9 cellular contexts compared by ENCODE assay signal in the genomic region with DNA sequence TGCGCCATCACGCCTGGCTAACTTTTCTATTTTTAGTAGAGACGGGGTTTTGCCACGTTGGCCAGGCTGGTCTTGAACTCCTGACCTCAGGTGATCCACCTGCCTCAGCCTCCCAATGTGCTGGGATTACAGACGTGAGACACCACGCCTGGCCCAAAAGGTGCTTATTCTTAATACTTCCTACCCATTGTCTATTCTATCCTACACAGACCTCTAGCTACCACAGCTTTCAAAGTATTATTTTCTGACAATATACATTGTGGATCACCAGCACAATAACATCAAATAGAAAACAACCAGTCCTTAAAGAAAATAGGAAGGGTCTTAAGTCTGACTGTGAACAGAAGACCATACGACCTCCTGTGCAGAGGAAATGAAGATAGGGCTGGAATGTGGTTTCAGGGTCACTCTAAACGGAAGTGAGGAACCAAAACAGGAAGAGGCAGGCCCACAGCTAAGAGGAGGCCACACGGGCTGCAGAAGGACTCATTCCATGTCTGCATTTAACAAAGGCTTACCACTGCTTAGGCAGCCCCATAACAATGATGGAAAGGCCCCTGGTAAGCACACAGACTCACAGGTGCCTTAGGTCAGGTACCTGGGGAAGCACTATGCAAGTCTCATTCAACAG.
DNase-seq lines count a peak whose midpoint lies in the region; ATAC-seq and TF ChIP-seq lines count a peak whose summit lies in the region.
"Had no signal": no experiment of that assay in that cellular context is flagged by ENCODE, and none has a peak within 500 bp of the region (broad histone marks: within the 10 kb centered on the region; RNA-seq: fewer than 3 reads in every experiment).

No MANE protein-coding gene starts in this region.

- DNase-seq in Daoy (ENCODE audit: low read depth) (peak; percentile 15), left colon (no peak), NCI-H1930 (lab: John Stamatoyannopoulos, UW) (no peak), MCF 10A (ENCODE audit: unreplicated experiment) (no peak), kidney tubule cell (ENCODE audit: low spot score) (no peak)
- DNase-seq in T-helper 2 cell treated with Interferon-gamma antibody and Interleukin-4, amounts not matched to agents 5 μg/mL and 100 μg/mL, for 36 hours (ENCODE audit: low spot score) = no peak
- DNase-seq: kidney glomerular epithelial cell had no signal

- H3K27me3 Mint-ChIP-seq in T-helper 2 cell treated with Interferon-gamma antibody and Interleukin-4, amounts not matched to agents 5 μg/mL and 100 μg/mL, for 36 hours (ENCODE audit: low read depth) = no peaks in the 10 kb centered on the region
- no peaks in the 10 kb centered on the region for H3K27me3 Mint-ChIP-seq in MCF 10A (ENCODE audit: insufficient read depth, unreplicated experiment)

- CTCF ChIA-PET in MCF 10A (lab: Yijun Ruan, JAX) = interaction anchor here (0.6 kb wide), 1 partner anchor 152 kb away, joined by 5 read pairs; no protein-coding TSS in a partner anchor

- ATAC-seq in HG02678 (IDR thresholded peaks at IDR 0.05; ENCODE audit: unreplicated experiment) = peak; percentile 49
- ATAC-seq in left colon = peak; percentile 11
- no peak for ATAC-seq in HG03354 (IDR thresholded peaks at IDR 0.05; ENCODE audit: poor library complexity, severe bottlenecking, unreplicated experiment)

- no peak for TF ChIP-seq CTCF in MCF 10A (IDR thresholded peaks at IDR 0.05; ENCODE audit: unreplicated experiment)

- H3K4me1 Mint-ChIP-seq in T-helper 2 cell treated with Interferon-gamma antibody and Interleukin-4, amounts not matched to agents 5 μg/mL and 100 μg/mL, for 36 hours (ENCODE audit: low read depth) = peaks cover 31% of the 10 kb centered on the region
- H3K4me1 Mint-ChIP-seq in MCF 10A (ENCODE audit: insufficient read depth, unreplicated experiment) = peaks cover 7% of the 10 kb centered on the region

- H3K9me3 Mint-ChIP-seq in T-helper 2 cell treated with Interferon-gamma antibody and Interleukin-4, amounts not matched to agents 5 μg/mL and 100 μg/mL, for 36 hours = peaks cover 3% of the 10 kb centered on the region
- no peaks in the 10 kb centered on the region for H3K9me3 Mint-ChIP-seq in MCF 10A (ENCODE audit: unreplicated experiment)

- peak overlapping the region; percentile 66 for H3K4me3 Mint-ChIP-seq in T-helper 2 cell treated with Interferon-gamma antibody and Interleukin-4, amounts not matched to agents 5 μg/mL and 100 μg/mL, for 36 hours
- H3K4me3 Mint-ChIP-seq in MCF 10A (ENCODE audit: unreplicated experiment) = no peak overlapping the region

- BruUV-seq in MCF 10A (replicated peaks; lab: Mats Ljungman, UMichigan) = no TSS peak

- peak overlapping the region; percentile 72 for H3K27ac Mint-ChIP-seq in T-helper 2 cell treated with Interferon-gamma antibody and Interleukin-4, amounts not matched to agents 5 μg/mL and 100 μg/mL, for 36 hours
- no peak overlapping the region for H3K27ac Mint-ChIP-seq in MCF 10A (ENCODE audit: low read depth, unreplicated experiment)

- H3K36me3 Mint-ChIP-seq in T-helper 2 cell treated with Interferon-gamma antibody and Interleukin-4, amounts not matched to agents 5 μg/mL and 100 μg/mL, for 36 hours (ENCODE audit: low read depth) = peaks cover 17% of the 10 kb centered on the region
- no peaks in the 10 kb centered on the region for H3K36me3 Mint-ChIP-seq in MCF 10A (ENCODE audit: insufficient read depth, unreplicated experiment)

- intact Hi-C loops in left colon (cut with DNase I, micrococcal nuclease) (no loop called here), MCF 10A (cut with micrococcal nuclease) (no loop called here)

- POLR2A ChIA-PET in MCF 10A (lab: Yijun Ruan, JAX) = no interaction called here
